22 cellular contexts compared by ENCODE assay signal in genomic region chr18:46356278-46357033, GRCh38.
DNase-seq lines count a peak whose midpoint lies in the region; ATAC-seq and TF ChIP-seq lines count a peak whose summit lies in the region.
"Had no signal": no experiment of that assay in that cellular context is flagged by ENCODE, and none has a peak within 500 bp of the region (broad histone marks: within the 10 kb centered on the region; RNA-seq: fewer than 3 reads in every experiment).

No MANE protein-coding gene starts in this region.

- peak overlapping the region in 1 of 2 experiments; percentile 53; a peak in 2 of 4 replicates for H3K27ac ChIP-seq in SK-N-SH (ENCODE audit: low read depth in 2 of 2, low read length in 1 of 2)
- peak overlapping the region in 8 of 12 donors; percentile 12 to 76 (median 53) for H3K27ac ChIP-seq in heart left ventricle
- H3K27ac ChIP-seq in stomach: no peak overlapping the region
- H3K27ac ChIP-seq: RWPE1 had no signal

- H3K9me3 ChIP-seq in BE2C (no peaks in the 10 kb centered on the region), SK-N-SH (no peaks in the 10 kb centered on the region), heart left ventricle (peaks cover 0 to 9% (median 0%) of the 10 kb centered on the region in 12 donors), stomach (peaks cover 0 to 14% (median 4%) of the 10 kb centered on the region in 4 donors)

- intact Hi-C loops in heart left ventricle (cut with DNase I) (no loop called here), stomach (cut with DNase I; ENCODE audit: low total_unique reads) (no loop called here)

- H3K4me1 ChIP-seq in BE2C: peaks cover 20% of the 10 kb centered on the region
- peaks cover 0 to 35% of the 10 kb centered on the region in 2 experiments; a peak in 1 of 4 replicates for H3K4me1 ChIP-seq in SK-N-SH (ENCODE audit: control insufficient read depth in 1 of 2, insufficient read depth in 2 of 2, low read depth in 1 of 2, low read length in 1 of 2)
- peaks cover 0 to 13% (median 7%) of the 10 kb centered on the region in 12 donors for H3K4me1 ChIP-seq in heart left ventricle
- peaks cover 0 to 7% (median 0%) of the 10 kb centered on the region in 4 donors for H3K4me1 ChIP-seq in stomach

- DNase-seq in BE2C (peak; percentile 79), SK-N-SH (peak; percentile 75), heart left ventricle (peak in 4 of 5 donors; percentile 42 to 65 (median 54)), left lobe of liver (ENCODE audit: low spot score) (no peak), stomach (no peak), iPS-NIHi7 (ENCODE audit: extremely low spot score) (no peak), HK-2 (ENCODE audit: unreplicated experiment) (no peak)
- DNase-seq: 8988T; CD4-positive, alpha-beta memory T cell; DMS153; HCEC 1CT; KBM-7; MV-4-11; NCI-H1694 treated with DMSO at 0.1 percent for 48 hours; NCI-H2107; NCI-H345; NCI-H524 treated with DMSO at 0.1 percent for 48 hours; PC-3 had no signal

- peak; percentile 81 to 94 (median 88) for ATAC-seq in heart left ventricle
- ATAC-seq in left lobe of liver: peak; percentile 50
- ATAC-seq in HG02588 (IDR thresholded peaks at IDR 0.05; ENCODE audit: unreplicated experiment): no peak
- ATAC-seq: GM12878, GM23338, PC-3 had no signal

- H3K4me3 ChIP-seq in BE2C (ENCODE audit: low read depth, low read length) (no peak overlapping the region), SK-N-SH (ENCODE audit: low read depth in 2 of 2, low read length in 1 of 2) (no peak overlapping the region), heart left ventricle (no peak overlapping the region), stomach (no peak overlapping the region)
- H3K4me3 ChIP-seq: GM12878, GM23338 had no signal

- H3K36me3 ChIP-seq in BE2C (peaks cover 15% of the 10 kb centered on the region), SK-N-SH (replicated peaks in 1 of 2; ENCODE audit: control insufficient read depth in 1 of 2, insufficient read depth in 2 of 2, low read length in 1 of 2) (no peaks in the 10 kb centered on the region), heart left ventricle (no peaks in the 10 kb centered on the region), stomach (no peaks in the 10 kb centered on the region)

- TF ChIP-seq POLR2A in heart left ventricle (IDR thresholded peaks at IDR 0.05) (no peak), stomach (IDR thresholded peaks at IDR 0.05) (no peak)

- TF ChIP-seq RAD21 in SK-N-SH (IDR thresholded peaks at IDR 0.05; ENCODE audit: low read length): no peak; the same call in 1 of the 2 replicates

- TF ChIP-seq CTCF in BE2C (IDR thresholded peaks at IDR 0.05; ENCODE audit: low read depth, low read length) (no peak), SK-N-SH (IDR thresholded peaks at IDR 0.05) (no peak), heart left ventricle (IDR thresholded peaks at IDR 0.05) (no peak), stomach (IDR thresholded peaks at IDR 0.05) (no peak)

- H3K4me2 ChIP-seq in SK-N-SH: no peak overlapping the region
- H3K4me2 ChIP-seq: GM23338 had no signal

- TF ChIP-seq EP300 in SK-N-SH (IDR thresholded peaks at IDR 0.05; ENCODE audit: borderline replicate concordance in 1 of 2, low read depth in 1 of 2, low read length in 1 of 2) (peak in 1 of 2 experiments; percentile 87; a peak in 2 of 4 replicates), stomach (IDR thresholded peaks at IDR 0.05) (no peak)

- no peaks in the 10 kb centered on the region for H3K9me2 ChIP-seq in SK-N-SH

- H3K27me3 ChIP-seq in BE2C: no peaks in the 10 kb centered on the region
- H3K27me3 ChIP-seq in SK-N-SH (ENCODE audit: insufficient read depth): no peaks in the 10 kb centered on the region
- H3K27me3 ChIP-seq in heart left ventricle: no peaks in the 10 kb centered on the region
- H3K27me3 ChIP-seq in stomach: no peaks in the 10 kb centered on the region

- WGBS in SK-N-SH (ENCODE audit: low lambda C conversion rate): 72% methylated on average over 7 of the region's 9 CpGs
- 48 to 64% (median 54%) methylated on average over 9 of the region's 9 CpGs for WGBS in heart left ventricle, 4 donors
- 71 to 84% (median 78%) methylated on average over 9 of the region's 9 CpGs for WGBS in stomach, 5 donors

- no peaks in the 10 kb centered on the region for H4K20me1 ChIP-seq in SK-N-SH (ENCODE audit: insufficient read depth)

- H3K9ac ChIP-seq in SK-N-SH: no peak overlapping the region

- H2AFZ ChIP-seq in SK-N-SH (ENCODE audit: low read depth): no peak overlapping the region
- H2AFZ ChIP-seq: GM23338 had no signal

- POLR2A ChIA-PET in SK-N-SH (lab: Yijun Ruan, JAX): no interaction called here

- CTCF ChIA-PET in SK-N-SH (lab: Yijun Ruan, JAX): interaction anchor here (0.6 to 1.7 kb wide), 6 partner anchors 10 to 1495 kb away, joined by 3 to 5 read pairs (median 4); a partner anchor contains a TSS

- H3K79me2 ChIP-seq in SK-N-SH (ENCODE audit: insufficient read depth): no peaks in the 10 kb centered on the region

- H3F3A ChIP-seq in SK-N-SH (replicated peaks; ENCODE audit: insufficient read depth): no peaks in the 10 kb centered on the region

TF ChIP-seq in SK-N-SH, 30 proteins besides CTCF, POLR2A, EP300 and RAD21:
- TF ChIP-seq RCOR1 (IDR thresholded peaks at IDR 0.05; ENCODE audit: low read length): peak; percentile 73; the same call in 1 of the 2 replicates
- TF ChIP-seq TCF12 (IDR thresholded peaks at IDR 0.05): peak; percentile 10; the same call in 1 of the 2 replicates
- no peak for TF ChIP-seq CHD2 (IDR thresholded peaks at IDR 0.05; ENCODE audit: low read length, partially characterized antibody)
- TF ChIP-seq, protein P1, sequence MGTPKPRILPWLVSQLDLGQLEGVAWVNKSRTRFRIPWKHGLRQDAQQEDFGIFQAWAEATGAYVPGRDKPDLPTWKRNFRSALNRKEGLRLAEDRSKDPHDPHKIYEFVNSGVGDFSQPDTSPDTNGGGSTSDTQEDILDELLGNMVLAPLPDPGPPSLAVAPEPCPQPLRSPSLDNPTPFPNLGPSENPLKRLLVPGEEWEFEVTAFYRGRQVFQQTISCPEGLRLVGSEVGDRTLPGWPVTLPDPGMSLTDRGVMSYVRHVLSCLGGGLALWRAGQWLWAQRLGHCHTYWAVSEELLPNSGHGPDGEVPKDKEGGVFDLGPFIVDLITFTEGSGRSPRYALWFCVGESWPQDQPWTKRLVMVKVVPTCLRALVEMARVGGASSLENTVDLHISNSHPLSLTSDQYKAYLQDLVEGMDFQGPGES (IDR thresholded peaks at IDR 0.05; ENCODE audit: low read depth, low read length): no peak
- TF ChIP-seq TEAD4 (IDR thresholded peaks at IDR 0.05; ENCODE audit: borderline replicate concordance, insufficient read depth): no peak
- peak; percentile 87 for TF ChIP-seq GATA2 (CRISPR knock-in tag; IDR thresholded peaks at IDR 0.05)
- peak; percentile 83 for TF ChIP-seq FOXJ3 (CRISPR knock-in tag; IDR thresholded peaks at IDR 0.05)
- TF ChIP-seq MXI1 (IDR thresholded peaks at IDR 0.05; ENCODE audit: low read depth, low read length): 0 out of 2 replicates have a peak, but pooled peaks have one; percentile 48
TF ChIP-seq in SK-N-SH: peak in this region for 5.

Comparison
In these comparisons a context has a peak if more than half of its experiments do, and no peak if none do; other contexts are left out.
1. DNase-seq: peak in BE2C (single experiment), SK-N-SH (single experiment) and heart left ventricle (4 of 5); none in left lobe of liver (single experiment), stomach (single experiment), iPS-NIHi7 (single experiment) and HK-2 (single experiment).
2. H3K27ac ChIP-seq: peak in heart left ventricle (8 of 12); none in stomach (0 of 5).